ENCODE assay signal across 1 cellular context in the genomic region with DNA sequence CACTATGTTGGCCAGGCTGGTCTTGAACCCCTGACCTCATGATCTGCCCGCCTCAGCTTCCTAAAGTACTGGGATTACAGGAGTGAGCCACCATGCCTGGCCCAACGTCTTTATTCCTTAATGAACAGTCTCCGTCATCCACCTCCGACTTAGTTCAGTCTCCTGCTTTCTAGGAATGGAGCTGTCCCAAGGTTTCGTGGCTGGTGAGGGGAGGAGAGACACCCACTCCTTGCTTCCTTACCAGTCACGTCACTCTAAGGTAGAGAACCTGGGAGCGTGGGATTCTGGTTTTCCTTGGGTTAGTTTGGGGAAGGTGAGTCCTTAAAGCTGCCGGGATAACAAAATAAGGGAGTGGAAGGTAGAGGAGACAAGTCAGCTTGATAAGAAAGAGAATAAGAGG.
TF ChIP-seq lines count a peak whose summit lies in the region.

No MANE protein-coding gene starts in this region.

TF ChIP-seq in H1, 55 proteins besides CTCF, POLR2A, EP300 and RAD21:
- no peak for TF ChIP-seq RXRA (IDR thresholded peaks at IDR 0.05; ENCODE audit: insufficient read depth, low read depth, low read length)
- no peak for TF ChIP-seq TBP (IDR thresholded peaks at IDR 0.05; ENCODE audit: low read depth, low read length)
- no peak for TF ChIP-seq SAP30 (IDR thresholded peaks at IDR 0.05; ENCODE audit: insufficient read depth, insufficient replicate concordance, low read length)
- TF ChIP-seq SIRT6 (IDR thresholded peaks at IDR 0.05; ENCODE audit: low read length) = no peak
- no peak for TF ChIP-seq BRCA1 (IDR thresholded peaks at IDR 0.05; ENCODE audit: low read depth, low read length)
- TF ChIP-seq, protein P1, sequence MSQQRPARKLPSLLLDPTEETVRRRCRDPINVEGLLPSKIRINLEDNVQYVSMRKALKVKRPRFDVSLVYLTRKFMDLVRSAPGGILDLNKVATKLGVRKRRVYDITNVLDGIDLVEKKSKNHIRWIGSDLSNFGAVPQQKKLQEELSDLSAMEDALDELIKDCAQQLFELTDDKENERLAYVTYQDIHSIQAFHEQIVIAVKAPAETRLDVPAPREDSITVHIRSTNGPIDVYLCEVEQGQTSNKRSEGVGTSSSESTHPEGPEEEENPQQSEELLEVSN (IDR thresholded peaks at IDR 0.05) = no peak
- TF ChIP-seq RFX5 (IDR thresholded peaks at IDR 0.05; ENCODE audit: borderline replicate concordance, low read depth, low read length) = no peak
- no peak for TF ChIP-seq RNF2 (IDR thresholded peaks at IDR 0.05; ENCODE audit: borderline replicate concordance, low read depth, low read length, missing control alignments, poor library complexity, severe bottlenecking)
- no peak for TF ChIP-seq CTBP2 (IDR thresholded peaks at IDR 0.05; ENCODE audit: borderline replicate concordance, insufficient read depth, insufficient read length, low read length)
- TF ChIP-seq JUN (IDR thresholded peaks at IDR 0.05; ENCODE audit: low read depth, low read length) = no peak
- no peak for TF ChIP-seq GTF2F1 (IDR thresholded peaks at IDR 0.05; ENCODE audit: borderline replicate concordance, low read depth, low read length)
